8 cellular contexts compared by ENCODE assay signal in genomic region chr7:44847920-44848634, GRCh38.
DNase-seq lines count a peak whose midpoint lies in the region; ATAC-seq and TF ChIP-seq lines count a peak whose summit lies in the region.

TSS of gene H2AZ2 (minus strand) at chr7:44848087. CDS start at chr7:44847971, 116 bp downstream.

- H3K27me3 ChIP-seq in GM06990 (replicated peaks; ENCODE audit: control insufficient read depth, insufficient read depth, low read length), result no peaks in the 10 kb centered on the region

- DNase-seq in GM06990 (ENCODE audit: extremely low read depth, insufficient read length) (peak; percentile 99), NCI-H1092 (lab: John Stamatoyannopoulos, UW) (peak; percentile 100), germinal center (ENCODE audit: low spot score) (peak; percentile 99), non-pigmented ciliary epithelial cell (ENCODE audit: low read depth) (peak; percentile 98), superior temporal gyrus (ENCODE audit: extremely low spot score) (peak; percentile 100)

- peak within 1 kb of the TSS; percentile 95 for H3K4me3 Mint-ChIP-seq in activated naive CD4-positive, alpha-beta T cell treated with anti-CD3 and anti-CD28 coated beads, Interleukin-2, amount 50 U/mL, for 24 hours

- no peaks in the 10 kb centered on the region for H3K36me3 ChIP-seq in GM06990 (ENCODE audit: control insufficient read depth, insufficient read depth, low read length)

- ATAC-seq in HG02588 (IDR thresholded peaks at IDR 0.05; ENCODE audit: unreplicated experiment), result peak; percentile 82
- peak; percentile 93 for ATAC-seq in SK-N-SH treated with all-trans-retinoic acid at 6 μM for 48 hours

- H3K27ac Mint-ChIP-seq in activated naive CD4-positive, alpha-beta T cell treated with anti-CD3 and anti-CD28 coated beads, Interleukin-2, amount 50 U/mL, for 24 hours, result peak within 1 kb of the TSS; percentile 97

- H3K9me3 Mint-ChIP-seq in activated naive CD4-positive, alpha-beta T cell treated with anti-CD3 and anti-CD28 coated beads, Interleukin-2, amount 50 U/mL, for 24 hours, result no peaks in the 10 kb centered on the region

- peak within 1 kb of the TSS; percentile 91 for H3K4me3 ChIP-seq in GM06990 (replicated peaks; ENCODE audit: low read depth, low read length)

- peaks cover 30% of the 10 kb centered on the region for H3K4me1 Mint-ChIP-seq in activated naive CD4-positive, alpha-beta T cell treated with anti-CD3 and anti-CD28 coated beads, Interleukin-2, amount 50 U/mL, for 24 hours

- no peak for TF ChIP-seq CTCF in GM06990 (IDR thresholded peaks at IDR 0.05; ENCODE audit: insufficient read depth, low read length, poor library complexity, severe bottlenecking)

- no peaks in the 10 kb centered on the region for H3K27me3 Mint-ChIP-seq in activated naive CD4-positive, alpha-beta T cell treated with anti-CD3 and anti-CD28 coated beads, Interleukin-2, amount 50 U/mL, for 24 hours

- no peaks in the 10 kb centered on the region for H3K36me3 Mint-ChIP-seq in activated naive CD4-positive, alpha-beta T cell treated with anti-CD3 and anti-CD28 coated beads, Interleukin-2, amount 50 U/mL, for 24 hours

TF ChIP-seq in SK-N-SH treated with all-trans-retinoic acid at 6 μM for 48 hours, 23 proteins besides CTCF, POLR2A, EP300 and RAD21:
- no peak for TF ChIP-seq GLIS3 (CRISPR knock-in tag; IDR thresholded peaks at IDR 0.05)
- 0 out of 2 replicates have a peak, but pooled peaks have one; percentile 7 for TF ChIP-seq ZFP3 (CRISPR knock-in tag; IDR thresholded peaks at IDR 0.05)
TF ChIP-seq in SK-N-SH treated with all-trans-retinoic acid at 6 μM for 48 hours: peak in this region for 1.

Comparison
In these comparisons a context has a peak if more than half of its experiments do, and no peak if none do; other contexts are left out.
1. Peak in every context shown above with its lines: DNase-seq, ATAC-seq and H3K4me3 ChIP-seq.